ENCODE assay signal across 8 cellular contexts in the genomic region with DNA sequence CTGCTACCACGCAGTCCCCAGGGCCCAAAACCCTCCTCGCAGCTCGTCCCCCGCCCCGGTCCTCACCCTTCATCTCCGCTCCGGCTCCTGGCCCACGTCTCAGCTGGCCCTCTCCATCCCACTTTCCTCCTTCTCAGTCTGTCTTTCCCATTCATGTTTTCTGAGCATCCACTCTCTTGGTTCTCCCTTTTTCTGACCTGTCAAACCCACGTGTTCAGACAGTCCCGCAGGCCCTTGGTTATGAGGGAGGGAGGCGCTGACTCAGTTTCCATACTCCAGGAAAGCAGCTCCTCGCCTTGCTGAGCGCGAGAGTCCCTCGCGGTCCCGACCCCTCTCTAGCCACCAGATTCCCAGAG. TPM values are rescaled to one million over a fixed set of nuclear protein-coding genes. Genes with fewer than 3 reads are reported as not detected.
DNase-seq lines count a peak whose midpoint lies in the region; ATAC-seq, FAIRE-seq and TF ChIP-seq lines count a peak whose summit lies in the region.
"Had no signal": no experiment of that assay in that cellular context is flagged by ENCODE, and none has a peak within 500 bp of the region (broad histone marks: within the 10 kb centered on the region; RNA-seq: fewer than 3 reads in every experiment).

No MANE protein-coding gene starts in this region.

- peak overlapping the region; percentile 68 for H3K27ac Mint-ChIP-seq in activated T-helper 17 cell treated with anti-CD3 and anti-CD28 coated beads, Interleukin-2, amount 50 U/mL, for 72 hours

- POLR2A ChIA-PET in HEK293T (lab: Yijun Ruan, JAX): interaction anchor here (0.7 to 4.9 kb wide), 12 partner anchors 10 to 298 kb away, joined by 3 to 60 read pairs (median 6); a partner anchor contains a TSS

- H3K9ac ChIP-seq in kidney (ENCODE audit: low read length in 2 of 2): peak overlapping the region in 1 of 2 donors; percentile 46
- no peak overlapping the region for H3K9ac ChIP-seq in stomach smooth muscle (ENCODE audit: low read length in 2 of 2)

- H3K27me3 ChIP-seq in stomach smooth muscle (ENCODE audit: control insufficient read depth in 1 of 2, insufficient read depth in 2 of 2, low read length in 2 of 2): peaks cover 2 to 4% of the 10 kb centered on the region in 2 donors

- H3K36me3 ChIP-seq in kidney (ENCODE audit: control insufficient read depth in 1 of 2, insufficient read depth in 2 of 2, low read length in 2 of 2): no peaks in the 10 kb centered on the region
- no peaks in the 10 kb centered on the region for H3K36me3 ChIP-seq in stomach smooth muscle (ENCODE audit: control insufficient read depth in 2 of 2, insufficient read depth in 2 of 2, low read length in 2 of 2)
- H3K36me3 ChIP-seq in mucosa of descending colon (ENCODE audit: low read depth): no peaks in the 10 kb centered on the region

- TF ChIP-seq CTCF in kidney (IDR thresholded peaks at IDR 0.05; ENCODE audit: borderline replicate concordance, extremely low read depth, insufficient read depth): no peak
- TF ChIP-seq CTCF in mucosa of descending colon (IDR thresholded peaks at IDR 0.05): no peak

- H3K9me3 ChIP-seq in kidney (ENCODE audit: control insufficient read depth in 1 of 2, low read length in 2 of 2): no peaks in the 10 kb centered on the region
- H3K9me3 ChIP-seq in stomach smooth muscle (ENCODE audit: control insufficient read depth in 2 of 2, low read length in 2 of 2): no peaks in the 10 kb centered on the region
- H3K9me3 ChIP-seq in mucosa of descending colon: no peaks in the 10 kb centered on the region

- no peak for ATAC-seq in activated T-helper 17 cell treated with anti-CD3 and anti-CD28 coated beads, Interleukin-2, amount 50 U/mL, for 72 hours (replicated peaks)
- ATAC-seq in mucosa of descending colon: no peak

- FAIRE-seq in kidney (lab: Jason Lieb, UNC): no peak

- peaks cover 5% of the 10 kb centered on the region for H3K4me1 Mint-ChIP-seq in activated T-helper 17 cell treated with anti-CD3 and anti-CD28 coated beads, Interleukin-2, amount 50 U/mL, for 72 hours

- H3K27ac ChIP-seq in kidney (ENCODE audit: low read depth in 2 of 2, low read length in 2 of 2): no peak overlapping the region
- H3K27ac ChIP-seq in stomach smooth muscle (ENCODE audit: low read length): no peak overlapping the region

- H3K4me3 Mint-ChIP-seq in activated T-helper 17 cell treated with anti-CD3 and anti-CD28 coated beads, Interleukin-2, amount 50 U/mL, for 72 hours: peak overlapping the region; percentile 90

- intact Hi-C loops in kidney (cut with DNase I) (no loop called here), mucosa of descending colon (cut with DNase I, micrococcal nuclease) (no loop called here)

- DNase-seq in HEK293T (ENCODE audit: extremely low spot score) (no peak), kidney (no peak), glomerular visceral epithelial cell (ENCODE audit: extremely low spot score) (no peak), NCI-H69 (lab: John Stamatoyannopoulos, UW) (no peak), mucosa of descending colon (no peak)
- DNase-seq: NCI-H1694 treated with DMSO at 0.1 percent for 48 hours had no signal

- peaks cover 6% of the 10 kb centered on the region for H3K27me3 Mint-ChIP-seq in activated T-helper 17 cell treated with anti-CD3 and anti-CD28 coated beads, Interleukin-2, amount 50 U/mL, for 72 hours

- H3K36me3 Mint-ChIP-seq in activated T-helper 17 cell treated with anti-CD3 and anti-CD28 coated beads, Interleukin-2, amount 50 U/mL, for 72 hours (ENCODE audit: low read depth): no peaks in the 10 kb centered on the region

- H3K4me1 ChIP-seq in kidney (ENCODE audit: control insufficient read depth in 1 of 2, insufficient read depth in 1 of 2, low read depth in 1 of 2, low read length in 2 of 2) (peaks cover 3 to 4% of the 10 kb centered on the region in 2 donors), stomach smooth muscle (ENCODE audit: control insufficient read depth, insufficient read depth, low read length) (peaks cover 17% of the 10 kb centered on the region), mucosa of descending colon (ENCODE audit: low read depth) (peaks cover 14% of the 10 kb centered on the region)

- CTCF ChIA-PET in HEK293T (lab: Yijun Ruan, JAX): interaction anchor here (1.1 to 4.9 kb wide), 4 partner anchors 9 to 15 kb away, joined by 5 to 40 read pairs (median 8); a partner anchor contains a TSS

- H3K9me3 Mint-ChIP-seq in activated T-helper 17 cell treated with anti-CD3 and anti-CD28 coated beads, Interleukin-2, amount 50 U/mL, for 72 hours: no peaks in the 10 kb centered on the region

- H3K4me3 ChIP-seq in kidney (ENCODE audit: low read length in 2 of 2) (peak overlapping the region; percentile 39 to 63), stomach smooth muscle (ENCODE audit: low read length in 2 of 2) (peak overlapping the region; percentile 60 to 78), mucosa of descending colon (no peak overlapping the region)

TF ChIP-seq in HEK293T, 16 proteins besides CTCF, POLR2A, EP300 and RAD21:
- TF ChIP-seq SP1 (IDR thresholded peaks at IDR 0.05) (no peak), L3MBTL2 (conservative IDR thresholded peaks at IDR 0.05) (peak; percentile 56)

RNA-seq across cellular contexts. Expression of a gene that starts 0.4 kb away (rescaled TPM):
- total RNA-seq in activated T-helper 17 cell treated with anti-CD3 and anti-CD28 coated beads, Interleukin-2, amount 50 U/mL, for 72 hours: 1 to 10 TPM; 1.2 to 2.8 TPM
- total RNA-seq in kidney: 32.6 TPM
- 13.6 TPM for polyA plus RNA-seq in kidney (ENCODE audit: insufficient read depth, low read depth, low replicate concordance)
- 10 to 100 TPM; 29.9 to 56.9 (median 47.4) TPM for total RNA-seq in mucosa of descending colon

RNA-seq across cellular contexts. Expression of a gene that starts 14.5 kb away (rescaled TPM):
- total RNA-seq in activated T-helper 17 cell treated with anti-CD3 and anti-CD28 coated beads, Interleukin-2, amount 50 U/mL, for 72 hours: 1 to 10 TPM in 1 of 2 donors, under 1 TPM in 1; 0.56 to 1.2 TPM
- total RNA-seq in kidney (29.3 TPM), mucosa of descending colon (10 to 100 TPM in 1 of 3 donors, 1 to 10 TPM in 2; 2.2 to 14.0 (median 3.1) TPM)
- 12.5 TPM for polyA plus RNA-seq in kidney (ENCODE audit: insufficient read depth, low read depth, low replicate concordance)

RNA-seq across cellular contexts. Expression of a gene that starts 37.3 kb away (rescaled TPM):
- not detected for total RNA-seq in activated T-helper 17 cell treated with anti-CD3 and anti-CD28 coated beads, Interleukin-2, amount 50 U/mL, for 72 hours
- not detected for total RNA-seq in kidney
- polyA plus RNA-seq in kidney (ENCODE audit: insufficient read depth, low read depth, low replicate concordance): not detected
- 1 to 10 TPM in 2 of 3 donors, under 1 TPM in 1; 0.38 to 2.8 (median 1.5) TPM for total RNA-seq in mucosa of descending colon

RNA-seq across cellular contexts. Expression of a gene that starts 39.5 kb away (rescaled TPM):
- 10 to 100 TPM; 25.4 to 48.2 TPM for total RNA-seq in activated T-helper 17 cell treated with anti-CD3 and anti-CD28 coated beads, Interleukin-2, amount 50 U/mL, for 72 hours
- total RNA-seq in kidney: 23.1 TPM
- 84.5 TPM for polyA plus RNA-seq in kidney (ENCODE audit: insufficient read depth, low read depth, low replicate concordance)
- total RNA-seq in mucosa of descending colon: 10 to 100 TPM; 24.7 to 32.9 (median 25.4) TPM

RNA-seq across cellular contexts. Expression of a gene that starts 48.9 kb away (rescaled TPM):
- not detected for total RNA-seq in activated T-helper 17 cell treated with anti-CD3 and anti-CD28 coated beads, Interleukin-2, amount 50 U/mL, for 72 hours
- total RNA-seq in kidney (not detected), mucosa of descending colon (100 to 1,000 TPM in 1 of 3 donors, 10 to 100 TPM in 2; 15.3 to 135 (median 54.0) TPM)
- polyA plus RNA-seq in kidney (ENCODE audit: insufficient read depth, low read depth, low replicate concordance): not detected
